Comparison of ENCODE assay signal across 17 cellular contexts in the genomic region with DNA sequence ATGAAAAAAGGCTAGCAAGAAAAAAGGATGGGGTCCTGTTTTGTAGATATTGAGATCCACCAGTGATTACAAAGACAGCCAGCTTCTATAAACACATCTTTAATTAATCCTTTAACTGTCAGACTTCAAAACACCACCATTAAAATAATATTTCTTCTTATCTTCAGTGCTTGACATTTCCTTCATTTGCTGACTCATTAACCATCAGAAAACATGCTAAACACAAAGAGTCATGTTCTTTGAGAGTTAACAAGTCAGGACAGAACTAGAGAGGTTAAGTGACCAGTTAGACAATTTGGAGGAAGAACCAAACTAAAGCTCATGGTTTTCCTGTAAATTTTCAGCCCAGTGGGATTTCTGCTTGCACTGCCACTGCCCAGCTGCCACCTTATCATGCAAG.
DNase-seq lines count a peak whose midpoint lies in the region; ATAC-seq, FAIRE-seq and TF ChIP-seq lines count a peak whose summit lies in the region.
"Had no signal": no experiment of that assay in that cellular context is flagged by ENCODE, and none has a peak within 500 bp of the region (broad histone marks: within the 10 kb centered on the region; RNA-seq: fewer than 3 reads in every experiment).

No MANE protein-coding gene starts in this region.

- no peaks in the 10 kb centered on the region for H3K9me1 ChIP-seq in IMR-90 (ENCODE audit: insufficient read depth, low read length)
- H3K9me1 ChIP-seq in endothelial cell of umbilical vein (replicated peaks; ENCODE audit: control insufficient read depth, extremely low read depth, insufficient read depth, low read length), result no peaks in the 10 kb centered on the region

- H2BK5ac ChIP-seq in IMR-90 (ENCODE audit: low read depth, low read length, poor library complexity, severe bottlenecking) (no peak overlapping the region), mesenchymal stem cell (ENCODE audit: low read depth, low read length, poor library complexity, severe bottlenecking) (no peak overlapping the region)

- DNase-seq in EH (ENCODE audit: low read depth), result peak; percentile 15
- peak; percentile 15 for DNase-seq in IMR-90
- peak; percentile 36 for DNase-seq in endothelial cell of umbilical vein (ENCODE audit: low read depth, low spot score)
- DNase-seq in mesenchymal stem cell, result peak; percentile 37
- no peak for DNase-seq in right lobe of liver
- no peak for DNase-seq in foreskin fibroblast
- DNase-seq: C1 segment of cervical spinal cord; CD8-positive, alpha-beta memory T cell; DMS53; HCEC 1CT; NCI-H1092 treated with DMSO at 0.1 percent for 48 hours; NCI-H1694; NCI-H2081 treated with DMSO at 0.1 percent for 48 hours; SJCRH30 had no signal

- BruUV-seq in IMR-90 (replicated peaks; lab: Mats Ljungman, UMichigan), result no TSS peak
- no TSS peak for BruUV-seq in endothelial cell of umbilical vein (replicated peaks; lab: Mats Ljungman, UMichigan)

- no peak for FAIRE-seq in endothelial cell of umbilical vein (lab: Jason Lieb, UNC)
- FAIRE-seq: A549 had no signal

- CTCF ChIA-PET in IMR-90 (lab: Yijun Ruan, JAX), result no interaction called here
- CTCF ChIA-PET in endothelial cell of umbilical vein (lab: Charles Lee), result interaction anchor here (0.8 to 1.8 kb wide), 2 partner anchors 11 to 167 kb away, joined by 3 to 6 read pairs; no protein-coding TSS in a partner anchor

- no peak overlapping the region for H2AK9ac ChIP-seq in IMR-90 (replicated peaks; ENCODE audit: low read depth, low read length, poor library complexity)

- intact Hi-C loops in IMR-90 (cut with micrococcal nuclease) (no loop called here), endothelial cell of umbilical vein (cut with micrococcal nuclease) (no loop called here), right lobe of liver (cut with DNase I) (no loop called here)

- TF ChIP-seq CTCF in IMR-90 (conservative IDR thresholded peaks at IDR 0.05; ENCODE audit: low read depth, low read length) (no peak), endothelial cell of umbilical vein (IDR thresholded peaks at IDR 0.05; ENCODE audit: extremely low read depth in 1 of 2, insufficient read depth in 1 of 2, low read depth in 1 of 2, low read length in 2 of 2) (no peak), right lobe of liver (IDR thresholded peaks at IDR 0.05) (no peak), foreskin fibroblast (IDR thresholded peaks at IDR 0.05; ENCODE audit: low read depth, low read length) (no peak)

- peaks cover 3% of the 10 kb centered on the region; the same call in 1 of the 2 replicates for H3K36me3 ChIP-seq in IMR-90 (ENCODE audit: control insufficient read depth, insufficient read depth, low read length)
- H3K36me3 ChIP-seq in endothelial cell of umbilical vein (ENCODE audit: control insufficient read depth in 2 of 2, extremely low read depth in 1 of 2, insufficient read depth in 2 of 2, low read length in 2 of 2), result no peaks in the 10 kb centered on the region
- peaks cover 4 to 22% of the 10 kb centered on the region in 2 experiments for H3K36me3 ChIP-seq in mesenchymal stem cell (ENCODE audit: control insufficient read depth in 1 of 2, insufficient read depth in 2 of 2, low read depth in 1 of 2, low read length in 2 of 2)
- no peaks in the 10 kb centered on the region for H3K36me3 ChIP-seq in right lobe of liver
- H3K36me3 ChIP-seq: SJCRH30 had no signal

- H3K79me2 ChIP-seq in endothelial cell of umbilical vein (ENCODE audit: control insufficient read depth, insufficient read depth, low read length), result no peaks in the 10 kb centered on the region

- H2AFZ ChIP-seq in IMR-90 (replicated peaks; ENCODE audit: low read length, poor library complexity) (no peak overlapping the region), endothelial cell of umbilical vein (ENCODE audit: low read depth, low read length) (no peak overlapping the region), mesenchymal stem cell (ENCODE audit: low read depth, low read length) (no peak overlapping the region)

- H3K4me2 ChIP-seq in IMR-90 (ENCODE audit: low read depth, low read length) (no peak overlapping the region), endothelial cell of umbilical vein (ENCODE audit: insufficient read depth, low read length) (peak overlapping the region; percentile 35), mesenchymal stem cell (ENCODE audit: low read length, poor library complexity, severe bottlenecking) (no peak overlapping the region)
- H3K4me2 ChIP-seq: A549 had no signal

- H3K14ac ChIP-seq in IMR-90 (replicated peaks; ENCODE audit: low read depth, low read length) (0 out of 2 replicates have a peak overlapping the region, but pooled peaks have one; percentile 55), mesenchymal stem cell (ENCODE audit: low read length in 2 of 2) (no peak overlapping the region)

- H3K9ac ChIP-seq in IMR-90 (ENCODE audit: low read depth, low read length) (no peak overlapping the region), endothelial cell of umbilical vein (replicated peaks; ENCODE audit: extremely low read depth, insufficient read depth, low read length) (no peak overlapping the region), mesenchymal stem cell (ENCODE audit: low read length) (no peak overlapping the region)

- H3K23ac ChIP-seq in IMR-90 (ENCODE audit: low read depth, low read length) (no peak overlapping the region), mesenchymal stem cell (ENCODE audit: low read length in 2 of 2) (no peak overlapping the region)

- no peak overlapping the region for H4K5ac ChIP-seq in IMR-90 (ENCODE audit: low read depth, low read length)

- no peak for TF ChIP-seq RAD21 in IMR-90 (IDR thresholded peaks at IDR 0.05; ENCODE audit: low read length)

- dilution Hi-C loops in IMR-90 (cut with HindIII; ENCODE audit: low sequenced_read_pairs, unreplicated experiment), result no loop called here
- dilution Hi-C loops in endothelial cell of umbilical vein (cut with MboI; ENCODE audit: extremely low pct_ligation_motif_present, low sequenced_read_pairs), result no loop called here

- POLR2A ChIA-PET in IMR-90 (lab: Charles Lee; ENCODE audit: unreplicated experiment), result no interaction called here
- POLR2A ChIA-PET in endothelial cell of umbilical vein (lab: Charles Lee), result no interaction called here

- no peak overlapping the region for H2BK15ac ChIP-seq in IMR-90 (ENCODE audit: low read depth, low read length)
- H2BK15ac ChIP-seq in mesenchymal stem cell (ENCODE audit: low read depth, poor library complexity, severe bottlenecking), result no peak overlapping the region

- H3K4me3 ChIP-seq in IMR-90 (ENCODE audit: insufficient read depth, low read depth, low read length) (no peak overlapping the region), endothelial cell of umbilical vein (replicated peaks in 1 of 3; ENCODE audit: insufficient read depth in 1 of 3, low read depth in 1 of 3, low read length in 3 of 3) (no peak overlapping the region), mesenchymal stem cell (ENCODE audit: insufficient read depth in 1 of 2, low read depth in 1 of 2, low read length in 2 of 2) (no peak overlapping the region), right lobe of liver (no peak overlapping the region), foreskin fibroblast (ENCODE audit: low read depth in 1 of 2, low read length in 2 of 2) (no peak overlapping the region)
- H3K4me3 ChIP-seq: A549, SJCRH30 had no signal

- ATAC-seq in IMR-90 (ENCODE audit: low read depth) (no peak), right lobe of liver (no peak), HG02623 (IDR thresholded peaks at IDR 0.05; ENCODE audit: unreplicated experiment) (no peak)
- ATAC-seq: A549, Panc1 had no signal

- H2AK5ac ChIP-seq in IMR-90 (ENCODE audit: low read depth, low read length) (no peak overlapping the region), mesenchymal stem cell (ENCODE audit: low read length, severe bottlenecking) (no peak overlapping the region)

- H3K4ac ChIP-seq in IMR-90 (ENCODE audit: low read depth, low read length) (no peak overlapping the region), mesenchymal stem cell (ENCODE audit: low read depth in 1 of 2, low read length in 2 of 2) (no peak overlapping the region)

- H3K27me3 ChIP-seq in IMR-90 (ENCODE audit: control insufficient read depth, insufficient read depth, low read length) (no peaks in the 10 kb centered on the region), endothelial cell of umbilical vein (ENCODE audit: control insufficient read depth in 2 of 2, insufficient read depth in 2 of 2, low read length in 2 of 2) (no peaks in the 10 kb centered on the region), mesenchymal stem cell (ENCODE audit: control insufficient read depth in 1 of 2, insufficient read depth in 1 of 2, low read length in 2 of 2) (no peaks in the 10 kb centered on the region), right lobe of liver (no peaks in the 10 kb centered on the region)
- H3K27me3 ChIP-seq: SJCRH30 had no signal

- H4K8ac ChIP-seq in IMR-90 (ENCODE audit: low read depth in 2 of 2, low read length in 2 of 2) (no peak overlapping the region), mesenchymal stem cell (ENCODE audit: low read length) (no peak overlapping the region)

- no peak overlapping the region for H2BK12ac ChIP-seq in mesenchymal stem cell (ENCODE audit: low read length in 2 of 2)

- H2BK120ac ChIP-seq in IMR-90 (ENCODE audit: low read depth, low read length), result no peak overlapping the region
- H2BK120ac ChIP-seq in mesenchymal stem cell (ENCODE audit: low read depth, low read length), result no peak overlapping the region

- no peak overlapping the region for H3K56ac ChIP-seq in IMR-90 (ENCODE audit: extremely low read depth, insufficient read depth, low read length)

- H3K4me1 ChIP-seq in IMR-90 (ENCODE audit: control insufficient read depth, insufficient read depth, low read length) (peaks cover 3% of the 10 kb centered on the region), endothelial cell of umbilical vein (ENCODE audit: control insufficient read depth, extremely low read depth, insufficient read depth, low read length) (peaks cover 6% of the 10 kb centered on the region), mesenchymal stem cell (ENCODE audit: control insufficient read depth, insufficient read depth, low read depth, low read length) (no peaks in the 10 kb centered on the region), right lobe of liver (no peaks in the 10 kb centered on the region)
- H3K4me1 ChIP-seq: A549, SJCRH30 had no signal

- H3K18ac ChIP-seq in IMR-90 (ENCODE audit: low read depth, low read length) (no peak overlapping the region), mesenchymal stem cell (ENCODE audit: low read depth in 1 of 2, low read length in 2 of 2) (no peak overlapping the region)

- H3K27ac ChIP-seq in IMR-90 (ENCODE audit: insufficient read depth, low read length) (no peak overlapping the region), endothelial cell of umbilical vein (ENCODE audit: insufficient read depth, low read depth, low read length) (no peak overlapping the region), mesenchymal stem cell (ENCODE audit: low read length, poor library complexity, severe bottlenecking) (no peak overlapping the region), right lobe of liver (no peak overlapping the region)
- H3K27ac ChIP-seq: A549, SJCRH30 had no signal

- H4K91ac ChIP-seq in IMR-90 (ENCODE audit: insufficient read depth, low read depth, low read length) (no peak overlapping the region), mesenchymal stem cell (ENCODE audit: low read length) (no peak overlapping the region)

- H3K9me3 ChIP-seq in IMR-90 (ENCODE audit: control insufficient read depth, insufficient read depth, low read length) (no peaks in the 10 kb centered on the region; the same call in 1 of the 2 replicates), endothelial cell of umbilical vein (replicated peaks; ENCODE audit: control insufficient read depth, insufficient read depth, low read length) (no peaks in the 10 kb centered on the region), mesenchymal stem cell (ENCODE audit: control insufficient read depth, low read length) (peaks cover 17% of the 10 kb centered on the region), right lobe of liver (peaks cover 0 to 5% (median 0%) of the 10 kb centered on the region in 4 donors)
- H3K9me3 ChIP-seq: A549 had no signal

- H3K79me1 ChIP-seq in IMR-90 (ENCODE audit: low read depth in 1 of 2, low read length in 2 of 2), result peaks cover 6 to 7% of the 10 kb centered on the region in 2 experiments; a peak in 2 of 4 replicates
- H3K79me1 ChIP-seq in mesenchymal stem cell (replicated peaks; ENCODE audit: low read length, poor library complexity, severe bottlenecking), result no peaks in the 10 kb centered on the region

- TF ChIP-seq POLR2A in IMR-90 (IDR thresholded peaks at IDR 0.05; ENCODE audit: low read depth, low read length), result no peak
- no peak for TF ChIP-seq POLR2A in endothelial cell of umbilical vein (IDR thresholded peaks at IDR 0.05; ENCODE audit: low read depth, low read length)
- no peak for TF ChIP-seq POLR2A in right lobe of liver (IDR thresholded peaks at IDR 0.05)

- no peaks in the 10 kb centered on the region for H4K20me1 ChIP-seq in IMR-90 (ENCODE audit: insufficient read depth, low read length)
- H4K20me1 ChIP-seq in endothelial cell of umbilical vein (replicated peaks; ENCODE audit: control insufficient read depth, extremely low read depth, insufficient read depth, low read length), result no peaks in the 10 kb centered on the region

- H2BK20ac ChIP-seq in IMR-90 (ENCODE audit: low read depth, low read length), result no peak overlapping the region

- in situ Hi-C loops in IMR-90 (cut with MboI; ENCODE audit: low sequenced_read_pairs), result no loop called here

Comparison
In these comparisons a context has a peak if more than half of its experiments do, and no peak if none do; other contexts are left out.
1. DNase-seq: peak in EH (single experiment), IMR-90 (single experiment), endothelial cell of umbilical vein (single experiment) and mesenchymal stem cell (single experiment); none in right lobe of liver (0 of 3) and foreskin fibroblast (0 of 2).